ENCODE assay signal across 19 cellular contexts in genomic region chr4:90121961-90122748, GRCh38. TPM values are rescaled to one million over a fixed set of nuclear protein-coding genes. Genes with fewer than 3 reads are reported as not detected.
DNase-seq lines count a peak whose midpoint lies in the region; ATAC-seq, FAIRE-seq and TF ChIP-seq lines count a peak whose summit lies in the region.
"Had no signal": no experiment of that assay in that cellular context is flagged by ENCODE, and none has a peak within 500 bp of the region (broad histone marks: within the 10 kb centered on the region; RNA-seq: fewer than 3 reads in every experiment).

No MANE protein-coding gene starts in this region.

- no peak for TF ChIP-seq EP300 in GM12878 (IDR thresholded peaks at IDR 0.05; ENCODE audit: borderline replicate concordance in 1 of 2, control insufficient read depth in 1 of 2, low read depth in 2 of 2, low read length in 2 of 2)

- H4K20me1 ChIP-seq in KMS-11 (ENCODE audit: insufficient read depth) (no peaks in the 10 kb centered on the region), GM12878 (ENCODE audit: control insufficient read depth, insufficient read depth) (no peaks in the 10 kb centered on the region)
- H4K20me1 ChIP-seq: BLaER1 had no signal

- H3K79me2 ChIP-seq in KMS-11 (ENCODE audit: insufficient read depth, low read depth) (no peaks in the 10 kb centered on the region), GM12878 (ENCODE audit: control insufficient read depth, insufficient read depth, low read length) (no peaks in the 10 kb centered on the region)

- H3K36me3 ChIP-seq in KMS-11 (ENCODE audit: insufficient read depth) (no peaks in the 10 kb centered on the region), GM12878 (ENCODE audit: control insufficient read depth in 2 of 2, insufficient read depth in 2 of 2, low read length in 1 of 2) (no peaks in the 10 kb centered on the region)
- H3K36me3 ChIP-seq: BLaER1, cardiac muscle cell, gastrocnemius medialis, upper lobe of right lung had no signal

- H3K4me1 ChIP-seq in KMS-11 (ENCODE audit: low read depth, poor library complexity, severe bottlenecking) (peaks cover 42% of the 10 kb centered on the region), GM12878 (ENCODE audit: control insufficient read depth, insufficient read depth, low read length) (peaks cover 21% of the 10 kb centered on the region)
- H3K4me1 ChIP-seq: BLaER1 had no signal

- no peak overlapping the region for H3K9ac ChIP-seq in KMS-11
- H3K9ac ChIP-seq in GM12878 (ENCODE audit: control insufficient read depth, insufficient read depth, low read length): no peak overlapping the region
- H3K9ac ChIP-seq: BLaER1 had no signal

- FAIRE-seq in GM12891 (lab: Jason Lieb, UNC) (peak; percentile 5), GM12878 (lab: Jason Lieb, UNC) (no peak)

- H3K4me2 ChIP-seq in KMS-11 (peak overlapping the region; percentile 41), GM12878 (ENCODE audit: control insufficient read depth, insufficient read depth) (peak overlapping the region; percentile 30; the same call in 1 of the 2 replicates)
- H3K4me2 ChIP-seq: BLaER1 had no signal

- no peak for TF ChIP-seq RAD21 in GM12878 (IDR thresholded peaks at IDR 0.05; ENCODE audit: insufficient read depth, low read depth, low read length)

- no peak for TF ChIP-seq POLR2A in GM12891 (IDR thresholded peaks at IDR 0.05; ENCODE audit: low read depth, low read length)
- no peak for TF ChIP-seq POLR2A in GM12878 (IDR thresholded peaks at IDR 0.05; ENCODE audit: low read depth, low read length)

- SMC1A ChIA-PET in GM12878 (lab: Charles Lee; ENCODE audit: uncharacterized antibody, unreplicated experiment): no interaction called here

- H3K36me3 Mint-ChIP-seq in stimulated activated memory B cell treated with anti-CD40 and anti-IgM and Interleukin-4, amounts not matched to agents 10 μg/mL and 1 μg/mL and 100 μg/mL, for 72 hours: no peaks in the 10 kb centered on the region
- H3K36me3 Mint-ChIP-seq: immature natural killer cell; stimulated activated naive B cell treated with anti-CD40 and anti-IgM and Interleukin-4, amounts not matched to agents 10 μg/mL and 1 μg/mL and 100 μg/mL, for 72 hours had no signal

- H3K4me3 ChIP-seq in KMS-11 (IDR thresholded peaks at IDR 0.05; ENCODE audit: insufficient read depth, low read depth, low read length) (no peak overlapping the region), GM12878 (no peak overlapping the region)
- H3K4me3 ChIP-seq: BLaER1, cardiac muscle cell, gastrocnemius medialis, upper lobe of right lung had no signal

- intact Hi-C loops in GM12878 (cut with micrococcal nuclease; ENCODE audit: unreplicated experiment): loop anchor here (2.0 kb wide), 1 partner anchor 171 kb away; no protein-coding TSS in a partner anchor

- no TSS peak for BruUV-seq in GM12878 (replicated peaks; lab: Mats Ljungman, UMichigan)

- H3K4me3 Mint-ChIP-seq in stimulated activated memory B cell treated with anti-CD40 and anti-IgM and Interleukin-4, amounts not matched to agents 10 μg/mL and 1 μg/mL and 100 μg/mL, for 72 hours: no peak overlapping the region
- H3K4me3 Mint-ChIP-seq: effector memory CD8-positive, alpha-beta T cell; immature natural killer cell; stimulated activated naive B cell treated with anti-CD40 and anti-IgM and Interleukin-4, amounts not matched to agents 10 μg/mL and 1 μg/mL and 100 μg/mL, for 72 hours; T-helper 17 cell had no signal

- peaks cover 21% of the 10 kb centered on the region for H3K4me1 Mint-ChIP-seq in stimulated activated memory B cell treated with anti-CD40 and anti-IgM and Interleukin-4, amounts not matched to agents 10 μg/mL and 1 μg/mL and 100 μg/mL, for 72 hours

- POLR2A ChIA-PET in GM12878 (lab: Charles Lee): no interaction called here

- TF ChIP-seq CTCF in KMS-11 (conservative IDR thresholded peaks at IDR 0.05; ENCODE audit: low read depth, low read length) (no peak), GM12878 (IDR thresholded peaks at IDR 0.05 in 2 of 3, conservative IDR thresholded peaks at IDR 0.05 in 1 of 3; ENCODE audit: control insufficient read depth in 2 of 3, extremely low read depth in 1 of 3, insufficient read depth in 1 of 3, low read depth in 3 of 3, low read length in 3 of 3) (no peak)

- no peaks in the 10 kb centered on the region for H3K9me3 ChIP-seq in GM12878 (replicated peaks; ENCODE audit: control insufficient read depth, insufficient read depth, low read length)
- H3K9me3 ChIP-seq: gastrocnemius medialis, upper lobe of right lung had no signal

- H3K27ac ChIP-seq in KMS-11 (no peak overlapping the region), GM12878 (ENCODE audit: control insufficient read depth, insufficient read depth) (no peak overlapping the region)
- H3K27ac ChIP-seq: BLaER1, cardiac muscle cell, gastrocnemius medialis, upper lobe of right lung had no signal

- CTCF ChIA-PET in GM12878 (lab: Yijun Ruan, JAX): interaction anchor here (0.8 kb wide), 1 partner anchor 174 kb away, joined by 3 read pairs; no protein-coding TSS in a partner anchor

- DNase-seq in GM12891 (ENCODE audit: insufficient read length, low spot score): no peak
- DNase-seq in GM12878 (ENCODE audit: low read depth, low spot score): no peak
- DNase-seq in occipital lobe (lab: John Stamatoyannopoulos, UW): peak; percentile 3
- DNase-seq: activated naive CD4-positive, alpha-beta T cell treated with Interleukin-2 at 50 U/mL for 16 hours; effector memory CD8-positive, alpha-beta T cell; gastrocnemius medialis; immature natural killer cell; midbrain; nucleus accumbens; stimulated activated naive B cell treated with anti-CD40 and anti-IgM and Interleukin-4, amounts not matched to agents 10 μg/mL and 1 μg/mL and 100 μg/mL, for 72 hours; T-helper 17 cell; upper lobe of right lung had no signal

- in situ Hi-C loops in GM12878 (cut with MboI): no loop called here

- H3K27me3 ChIP-seq in KMS-11 (ENCODE audit: insufficient read depth, low read depth) (no peaks in the 10 kb centered on the region), GM12878 (replicated peaks in 1 of 2; ENCODE audit: control insufficient read depth in 2 of 2, insufficient read depth in 2 of 2, low read length in 1 of 2) (no peaks in the 10 kb centered on the region)
- H3K27me3 ChIP-seq: BLaER1, upper lobe of right lung had no signal

- WGBS in GM12878 (ENCODE audit: insufficient coverage, insufficient replicate concordance, low lambda C conversion rate, missing lambda C conversion rate): 11% methylated on average over 8 of the region's 8 CpGs

- H3K27me3 Mint-ChIP-seq in stimulated activated memory B cell treated with anti-CD40 and anti-IgM and Interleukin-4, amounts not matched to agents 10 μg/mL and 1 μg/mL and 100 μg/mL, for 72 hours: no peaks in the 10 kb centered on the region

- H3K27ac Mint-ChIP-seq in stimulated activated memory B cell treated with anti-CD40 and anti-IgM and Interleukin-4, amounts not matched to agents 10 μg/mL and 1 μg/mL and 100 μg/mL, for 72 hours: no peak overlapping the region
- H3K27ac Mint-ChIP-seq: effector memory CD8-positive, alpha-beta T cell; immature natural killer cell; stimulated activated naive B cell treated with anti-CD40 and anti-IgM and Interleukin-4, amounts not matched to agents 10 μg/mL and 1 μg/mL and 100 μg/mL, for 72 hours; T-helper 17 cell had no signal

- H3K9me3 Mint-ChIP-seq in stimulated activated memory B cell treated with anti-CD40 and anti-IgM and Interleukin-4, amounts not matched to agents 10 μg/mL and 1 μg/mL and 100 μg/mL, for 72 hours: no peaks in the 10 kb centered on the region
- H3K9me3 Mint-ChIP-seq: stimulated activated naive B cell treated with anti-CD40 and anti-IgM and Interleukin-4, amounts not matched to agents 10 μg/mL and 1 μg/mL and 100 μg/mL, for 72 hours had no signal

- ATAC-seq in GM12878: no peak
- ATAC-seq in HG02981 (IDR thresholded peaks at IDR 0.05; ENCODE audit: unreplicated experiment): no peak
- ATAC-seq in HG02642 (IDR thresholded peaks at IDR 0.05; ENCODE audit: poor library complexity, unreplicated experiment): no peak
- no peak for ATAC-seq in stimulated activated memory B cell treated with anti-CD40 and anti-IgM and Interleukin-4, amounts not matched to agents 10 μg/mL and 1 μg/mL and 100 μg/mL, for 72 hours
- ATAC-seq: activated CD4-positive, CD25-positive, alpha-beta regulatory T cell treated with anti-CD3 and anti-CD28 coated beads, Interleukin-2, amount 50 U/mL, for 24 hours; effector memory CD8-positive, alpha-beta T cell; gastrocnemius medialis; stimulated activated naive B cell treated with anti-CD40 and anti-IgM and Interleukin-4, amounts not matched to agents 10 μg/mL and 1 μg/mL and 100 μg/mL, for 72 hours; T-helper 17 cell; upper lobe of right lung had no signal

- no peak overlapping the region for H2AFZ ChIP-seq in KMS-11 (ENCODE audit: low read depth)
- H2AFZ ChIP-seq in GM12878 (ENCODE audit: control insufficient read depth, low read depth, low read length): peak overlapping the region; percentile 20; the same call in 1 of the 2 replicates

- RAD21 ChIA-PET in GM12878 (lab: Charles Lee; ENCODE audit: unreplicated experiment): no interaction called here

TF ChIP-seq in GM12891, 5 proteins besides CTCF, POLR2A, EP300 and RAD21 (continues in another document):
- TF ChIP-seq PAX5 (IDR thresholded peaks at IDR 0.05; ENCODE audit: insufficient read depth, low read length, severe bottlenecking): no peak
- TF ChIP-seq POU2F2 (IDR thresholded peaks at IDR 0.05; ENCODE audit: low read depth, low read length): no peak
- TF ChIP-seq TAF1 (IDR thresholded peaks at IDR 0.05; ENCODE audit: low read depth, low read length): no peak

RNA-seq across cellular contexts. Expression of gene CCSER1, which starts 5.0 kb away (rescaled TPM):
- polyA plus RNA-seq in GM12891 (2012; ENCODE audit: low read depth, missing spikeins): 0.51 TPM
- 1.6 TPM in 2 replicates for total RNA-seq in GM12878 (2013; cell fraction: nucleolus; rRNA removed)
- total RNA-seq in GM12878 (2014; rRNA removed): 1.6 and 3.3 TPM in 2 replicates
- 1.8 and 2.7 TPM in 2 replicates for total RNA-seq in GM12878 (2014; rRNA removed; fragmentation: Illumina TruSeq; extraction: Trizol)
- total RNA-seq in GM12878 (2021): 1.2 TPM in 2 replicates
- 0.83 TPM for polyA plus RNA-seq in GM12878 (2011; ENCODE audit: low read depth)
- polyA plus RNA-seq in GM12878 (2011; rRNA removed): 0.43 and 0.87 TPM in 2 replicates
- polyA plus RNA-seq in GM12878 (2011; cell fraction: cytosol; rRNA removed): 0.08 and 0.15 TPM in 2 replicates
- 0.28 and 0.83 TPM in 2 replicates for polyA plus RNA-seq in GM12878 (2011; cell fraction: nucleus; rRNA removed)
- polyA plus RNA-seq in GM12878 (2012): 0.68 and 0.94 TPM in 2 replicates
- 0.34 and 0.55 TPM in 2 replicates for polyA plus RNA-seq in GM12878 (2014; fragmentation: Illumina TruSeq; extraction: Trizol)
- under 1 TPM; 0.22 to 0.26 TPM for polyA plus RNA-seq in GM12878 (2014; fragmentation: Nextera tagmentation; extraction: Ambion mirVana)
- 0.89 and 1.2 TPM in 2 replicates for polyA plus RNA-seq in GM12878 (2014; rRNA removed)
- polyA plus RNA-seq in GM12878 (2016; fragmentation: Nextera tagmentation; extraction: Ambion mirVana): 1 to 10 TPM in 1 of 2 experiments, under 1 TPM in 1; 0.71 to 1.2 TPM
- 1.6 and 2.0 TPM in 2 replicates for polyA minus RNA-seq in GM12878 (2011; rRNA and poly(A)+ RNA removed)
- polyA minus RNA-seq in GM12878 (2011; cell fraction: cytosol; rRNA and poly(A)+ RNA removed): not detected in 2 replicates
- polyA minus RNA-seq in GM12878 (2011; cell fraction: nucleus; rRNA and poly(A)+ RNA removed): 3.4 TPM in 2 replicates
- 246 TPM for total RNA-seq in occipital lobe

Comparison
In these comparisons a context has a peak if more than half of its experiments do, and no peak if none do; other contexts are left out.
1. RNA of gene CCSER1, which starts 5.0 kb away (total RNA-seq): 246 TPM in occipital lobe (single experiment); 1.2 to 3.3 TPM in GM12878; every median in the first group is over 10 times any median in the second.